ENCODE assay signal across 8 cellular contexts in genomic region chr14:77799455-77799854, GRCh38. TPM values are rescaled to one million over a fixed set of nuclear protein-coding genes. Genes with fewer than 3 reads are reported as not detected.
DNase-seq lines count a peak whose midpoint lies in the region; ATAC-seq, FAIRE-seq and TF ChIP-seq lines count a peak whose summit lies in the region.
"Not testable (repeated sequence)": the region's sequence is repeated elsewhere in the genome, so short reads cannot be mapped to it uniquely, and the experiment has no call there.

No MANE protein-coding gene starts in this region.

- H2AFZ ChIP-seq in DND-41 (ENCODE audit: low read depth, low read length) (peak overlapping the region; percentile 96), astrocyte (ENCODE audit: low read depth, low read length) (peak overlapping the region; percentile 99), trophoblast cell (ENCODE audit: insufficient read depth, low read length, poor library complexity) (peak overlapping the region; percentile 69)

- not testable (repeated sequence) for H4K20me1 ChIP-seq in DND-41 (ENCODE audit: insufficient read depth, low read length); astrocyte (ENCODE audit: insufficient read depth, low read length)

- H3K4ac ChIP-seq in trophoblast cell (ENCODE audit: low read depth, low read length): not testable (repeated sequence)

- not testable (repeated sequence) for H4K8ac ChIP-seq in trophoblast cell (ENCODE audit: low read depth, low read length)

- H3K9me3 Mint-ChIP-seq in T-helper 1 cell treated with Interleukin-12 subunit alpha and Interleukin-12 subunit beta and Interleukin-4 antibody, amounts not matched to agents 30 μg/mL and 1 μg/mL, for 36 hours; astrocyte (ENCODE audit: unreplicated experiment): not testable (repeated sequence)

- FAIRE-seq in astrocyte (lab: Jason Lieb, UNC): not testable (repeated sequence)

- not testable (repeated sequence) for H3K23ac ChIP-seq in trophoblast cell (ENCODE audit: low read length)

- H4K91ac ChIP-seq in trophoblast cell (ENCODE audit: low read depth, low read length): not testable (repeated sequence)

- not testable (repeated sequence) for H4K12ac ChIP-seq in trophoblast cell (ENCODE audit: low read depth, low read length)

- H3K27ac Mint-ChIP-seq in T-helper 1 cell treated with Interleukin-12 subunit alpha and Interleukin-12 subunit beta and Interleukin-4 antibody, amounts not matched to agents 30 μg/mL and 1 μg/mL, for 36 hours: peak overlapping the region; percentile 76
- H3K27ac Mint-ChIP-seq in astrocyte (ENCODE audit: unreplicated experiment): not testable (repeated sequence)

- H3K79me1 ChIP-seq in trophoblast cell (ENCODE audit: low read length): not testable (repeated sequence)

- not testable (repeated sequence) for H3K9me3 ChIP-seq in DND-41 (ENCODE audit: insufficient read depth, low read length, severe bottlenecking); astrocyte (ENCODE audit: insufficient read depth, low read depth, low read length); esophagus muscularis mucosa; right lobe of liver; trophoblast cell (ENCODE audit: insufficient read depth, low read depth, low read length); upper lobe of left lung

- peak overlapping the region; percentile 87 for H3K4me2 ChIP-seq in DND-41 (ENCODE audit: insufficient read depth, low read length)
- peak overlapping the region; percentile 94 for H3K4me2 ChIP-seq in astrocyte (ENCODE audit: low read length)
- H3K4me2 ChIP-seq in trophoblast cell (ENCODE audit: low read length): peak overlapping the region; percentile 90

- intact Hi-C loops in esophagus muscularis mucosa (cut with DNase I); right lobe of liver (cut with DNase I): not testable (repeated sequence)

- H3K4me1 ChIP-seq in DND-41 (ENCODE audit: insufficient read depth, low read length) (peaks cover 19% of the 10 kb centered on the region), esophagus muscularis mucosa (peaks cover 5 to 14% (median 12%) of the 10 kb centered on the region in 4 donors), upper lobe of left lung (peaks cover 0 to 13% (median 4%) of the 10 kb centered on the region in 4 donors)
- H3K4me1 ChIP-seq in astrocyte (ENCODE audit: insufficient read depth, low read length); right lobe of liver; trophoblast cell (ENCODE audit: control insufficient read depth in 1 of 2, insufficient read depth in 2 of 2, low read length in 2 of 2): not testable (repeated sequence)

- not testable (repeated sequence) for TF ChIP-seq POLR2A in esophagus muscularis mucosa (IDR thresholded peaks at IDR 0.05; ENCODE audit: low read depth); right lobe of liver (IDR thresholded peaks at IDR 0.05); upper lobe of left lung (IDR thresholded peaks at IDR 0.05)

- ATAC-seq in DND-41 (ENCODE audit: insufficient read depth, low read depth); right lobe of liver; upper lobe of left lung (ENCODE audit: low FRiP score in 2 of 2): not testable (repeated sequence)

- WGBS in esophagus muscularis mucosa: 68% methylated on average over 13 of the region's 13 CpGs
- WGBS in right lobe of liver (ENCODE audit: insufficient coverage, low coverage, low lambda C conversion rate, missing lambda C conversion rate): 30% methylated on average over 6 of the region's 13 CpGs
- no CpG with 5 or more reads among the region's 13 CpGs for WGBS in trophoblast cell (ENCODE audit: extremely low coverage, insufficient coverage, insufficient read length)
- WGBS in upper lobe of left lung, 2 donors: 77 to 79% methylated on average over 13 of the region's 13 CpGs

- peak overlapping the region; percentile 83 for H3K4me3 Mint-ChIP-seq in T-helper 1 cell treated with Interleukin-12 subunit alpha and Interleukin-12 subunit beta and Interleukin-4 antibody, amounts not matched to agents 30 μg/mL and 1 μg/mL, for 36 hours
- peak overlapping the region; percentile 85 for H3K4me3 Mint-ChIP-seq in astrocyte (ENCODE audit: unreplicated experiment)

- H3K79me2 ChIP-seq in DND-41 (ENCODE audit: insufficient read depth, low read length); astrocyte (ENCODE audit: insufficient read depth, low read length); trophoblast cell (ENCODE audit: control insufficient read depth, insufficient read depth, low read length, poor library complexity): not testable (repeated sequence)

- not testable (repeated sequence) for H2BK12ac ChIP-seq in trophoblast cell (ENCODE audit: low read length)

- not testable (repeated sequence) for H3K4me1 Mint-ChIP-seq in T-helper 1 cell treated with Interleukin-12 subunit alpha and Interleukin-12 subunit beta and Interleukin-4 antibody, amounts not matched to agents 30 μg/mL and 1 μg/mL, for 36 hours (ENCODE audit: low read depth); astrocyte (ENCODE audit: low read depth, unreplicated experiment)

- peak overlapping the region; percentile 70 for H3K9ac ChIP-seq in DND-41 (ENCODE audit: low read depth, low read length)
- H3K9ac ChIP-seq in astrocyte (ENCODE audit: low read length): peak overlapping the region; percentile 82
- not testable (repeated sequence) for H3K9ac ChIP-seq in trophoblast cell (ENCODE audit: low read length)

- peak overlapping the region; percentile 59 to 89; a peak in 3 of 4 replicates for H3K4me3 ChIP-seq in DND-41 (ENCODE audit: low read depth in 1 of 2, low read length in 2 of 2)
- H3K4me3 ChIP-seq in HL-60 (replicated peaks; ENCODE audit: insufficient read depth, low read length): peak overlapping the region; percentile 59
- H3K4me3 ChIP-seq in astrocyte (ENCODE audit: insufficient read depth, low read depth, low read length): peak overlapping the region; percentile 82
- H3K4me3 ChIP-seq in esophagus muscularis mucosa: peak overlapping the region; percentile 88 to 97 (median 92)
- H3K4me3 ChIP-seq in right lobe of liver: peak overlapping the region; percentile 69 to 96 (median 96)
- H3K4me3 ChIP-seq in trophoblast cell (ENCODE audit: low read depth, low read length): not testable (repeated sequence)
- peak overlapping the region in 3 of 4 donors; percentile 72 to 98 (median 93) for H3K4me3 ChIP-seq in upper lobe of left lung

- not testable (repeated sequence) for H3K27me3 Mint-ChIP-seq in T-helper 1 cell treated with Interleukin-12 subunit alpha and Interleukin-12 subunit beta and Interleukin-4 antibody, amounts not matched to agents 30 μg/mL and 1 μg/mL, for 36 hours (ENCODE audit: low read depth); astrocyte (ENCODE audit: low read depth, unreplicated experiment)

- H3K36me3 Mint-ChIP-seq in T-helper 1 cell treated with Interleukin-12 subunit alpha and Interleukin-12 subunit beta and Interleukin-4 antibody, amounts not matched to agents 30 μg/mL and 1 μg/mL, for 36 hours (ENCODE audit: low read depth); astrocyte (ENCODE audit: low read depth, unreplicated experiment): not testable (repeated sequence)

- H3K36me3 ChIP-seq in DND-41 (ENCODE audit: insufficient read depth, low read length); astrocyte (ENCODE audit: insufficient read depth, low read length); esophagus muscularis mucosa; right lobe of liver; trophoblast cell (ENCODE audit: control insufficient read depth in 1 of 2, insufficient read depth in 2 of 2, low read length in 2 of 2); upper lobe of left lung: not testable (repeated sequence)

- not testable (repeated sequence) for DNase-seq in DND-41; HL-60 (ENCODE audit: low read depth in 1 of 2, low spot score in 1 of 2); astrocyte (ENCODE audit: low read depth); esophagus muscularis mucosa (ENCODE audit: extremely low spot score); right lobe of liver; trophoblast cell; upper lobe of left lung

- TF ChIP-seq EP300 in esophagus muscularis mucosa (IDR thresholded peaks at IDR 0.05); upper lobe of left lung (IDR thresholded peaks at IDR 0.05): not testable (repeated sequence)

- not testable (repeated sequence) for TF ChIP-seq CTCF in DND-41 (IDR thresholded peaks at IDR 0.05; ENCODE audit: borderline replicate concordance, extremely low read depth, low read length, poor library complexity, severe bottlenecking); HL-60 (IDR thresholded peaks at IDR 0.05; ENCODE audit: insufficient read depth, low read length); astrocyte (IDR thresholded peaks at IDR 0.05; ENCODE audit: insufficient read depth, low read depth, low read length); esophagus muscularis mucosa (IDR thresholded peaks at IDR 0.05); right lobe of liver (IDR thresholded peaks at IDR 0.05); upper lobe of left lung (IDR thresholded peaks at IDR 0.05)

- peak overlapping the region; percentile 69 for H3K27ac ChIP-seq in DND-41 (ENCODE audit: low read length)
- not testable (repeated sequence) for H3K27ac ChIP-seq in HL-60 (replicated peaks); astrocyte (ENCODE audit: low read depth, low read length); trophoblast cell (ENCODE audit: low read depth, low read length)
- peak overlapping the region; percentile 91 to 93 (median 92) for H3K27ac ChIP-seq in esophagus muscularis mucosa (replicated peaks in 1 of 4)
- peak overlapping the region in 2 of 3 donors; percentile 73 to 92 for H3K27ac ChIP-seq in right lobe of liver
- peak overlapping the region; percentile 84 to 97 (median 86) for H3K27ac ChIP-seq in upper lobe of left lung

- not testable (repeated sequence) for H2BK120ac ChIP-seq in trophoblast cell (ENCODE audit: insufficient read depth, low read length, poor library complexity)

- not testable (repeated sequence) for H3K27me3 ChIP-seq in DND-41 (ENCODE audit: insufficient read depth, low read length, poor library complexity); HL-60 (ENCODE audit: insufficient read depth, poor library complexity, severe bottlenecking); astrocyte (ENCODE audit: insufficient read depth, low read length); esophagus muscularis mucosa; right lobe of liver; trophoblast cell (ENCODE audit: insufficient read depth, low read length); upper lobe of left lung

- not testable (repeated sequence) for H2BK5ac ChIP-seq in trophoblast cell (ENCODE audit: low read depth, low read length, poor library complexity)

- H3K14ac ChIP-seq in trophoblast cell (ENCODE audit: low read length): not testable (repeated sequence)

- not testable (repeated sequence) for H3K18ac ChIP-seq in trophoblast cell (ENCODE audit: low read length)

- not testable (repeated sequence) for H2AK5ac ChIP-seq in trophoblast cell (ENCODE audit: low read length)

RNA-seq across cellular contexts. Expression of gene ADCK1, which starts 0.5 kb away (rescaled TPM):
- total RNA-seq in astrocyte (5.8 and 6.6 TPM in 2 replicates), esophagus muscularis mucosa (1 to 10 TPM; 5.0 to 7.2 (median 5.7) TPM), right lobe of liver (1 to 10 TPM; 3.7 to 6.0 (median 5.1) TPM), upper lobe of left lung (10 to 100 TPM in 3 of 6 donors, 1 to 10 TPM in 3; 5.6 to 40.3 (median 9.2) TPM)
- 3.3 and 3.4 TPM in 2 replicates for polyA plus RNA-seq in trophoblast cell (2013)

RNA-seq across cellular contexts. Expression of gene SNW1, which starts 38.5 kb away (rescaled TPM):
- 72.9 and 78.3 TPM in 2 replicates for total RNA-seq in astrocyte
- total RNA-seq in esophagus muscularis mucosa: 10 to 100 TPM; 39.9 to 57.4 (median 51.0) TPM
- total RNA-seq in right lobe of liver: 10 to 100 TPM; 16.2 to 27.9 (median 22.1) TPM
- 66.4 and 67.1 TPM in 2 replicates for polyA plus RNA-seq in trophoblast cell (2013)
- 10 to 100 TPM; 40.6 to 62.6 (median 58.9) TPM for total RNA-seq in upper lobe of left lung
